Comparison of ENCODE assay signal across 31 cellular contexts in the genomic region with DNA sequence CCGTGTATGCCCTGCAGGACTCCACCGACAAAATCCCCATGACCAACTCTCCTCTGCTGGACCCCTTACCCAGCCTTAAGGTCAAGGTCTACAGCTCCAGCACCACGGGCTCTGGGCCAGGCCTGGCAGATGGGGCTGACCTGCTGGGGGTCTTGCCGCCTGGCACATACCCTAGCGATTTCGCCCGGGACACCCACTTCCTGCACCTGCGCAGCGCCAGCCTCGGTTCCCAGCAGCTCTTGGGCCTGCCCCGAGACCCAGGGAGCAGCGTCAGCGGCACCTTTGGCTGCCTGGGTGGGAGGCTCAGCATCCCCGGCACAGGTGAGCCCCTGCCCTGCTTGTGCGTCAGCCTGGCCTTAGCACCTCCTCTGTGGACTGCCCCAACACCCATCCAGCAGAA.
"Had no signal": no experiment of that assay in that cellular context is flagged by ENCODE, and none has a peak within 500 bp of the region (broad histone marks: within the 10 kb centered on the region; RNA-seq: fewer than 3 reads in every experiment).

No MANE protein-coding gene starts in this region.

- H3K9me3 ChIP-seq: adrenal gland, body of pancreas, colonic mucosa, esophagus squamous epithelium, gastroesophageal sphincter had no signal

- FAIRE-seq: endometrium, endothelial cell of umbilical vein had no signal

- H3K27me3 ChIP-seq: adrenal gland, body of pancreas, colonic mucosa, esophagus squamous epithelium, gastroesophageal sphincter had no signal

- H3K27ac ChIP-seq: adrenal gland, body of pancreas, colonic mucosa, epithelial cell of prostate, esophagus squamous epithelium, gastroesophageal sphincter, WERI-Rb-1 had no signal

- H3K36me3 ChIP-seq: colonic mucosa had no signal

- H3K4me3 ChIP-seq: adrenal gland, body of pancreas, colonic mucosa, esophagus squamous epithelium, gastroesophageal sphincter had no signal

- ATAC-seq: activated CD4-positive, CD25-positive, alpha-beta regulatory T cell treated with anti-CD3 and anti-CD28 coated beads, Interleukin-2, amount 50 U/mL, for 24 hours; activated CD8-positive, alpha-beta memory T cell treated with anti-CD3 and anti-CD28 coated beads, Interleukin-2, amount 10 ng/mL, durations not matched to agents 7 days and 5 days; activated CD8-positive, alpha-beta T cell treated with anti-CD3 and anti-CD28 coated beads, Interleukin-2, amount 10 ng/mL, durations not matched to agents 7 days and 5 days; activated naive CD8-positive, alpha-beta T cell treated with anti-CD3 and anti-CD28 coated beads, Interleukin-2, amount 50 U/mL, for 24 hours; body of pancreas; gastroesophageal sphincter; T-helper 17 cell had no signal

- H3K4me1 ChIP-seq: adrenal gland, colonic mucosa, gastroesophageal sphincter had no signal

- DNase-seq: activated B cell treated with CpG ODN at 0.5 μM for 24 hours; activated CD4-positive, alpha-beta memory T cell treated with anti-CD3 and anti-CD28 coated beads for 36 hours; activated CD4-positive, alpha-beta T cell treated with anti-CD3 and anti-CD28 coated beads for 48 hours; activated CD8-positive, alpha-beta memory T cell treated with anti-CD3 and anti-CD28 coated beads, Interleukin-2, amount 10 ng/mL, durations not matched to agents 7 days and 5 days; activated CD8-positive, alpha-beta memory T cell treated with anti-CD3 and anti-CD28 coated beads, Interleukin-2, amount 50 U/mL, for 4 hours; activated CD8-positive, alpha-beta T cell treated with anti-CD3 and anti-CD28 coated beads, Interleukin-2, amount 10 ng/mL, durations not matched to agents 7 days and 5 days; activated effector memory CD4-positive, alpha-beta T cell treated with anti-CD3 and anti-CD28 coated beads, Interleukin-2, amount 50 U/mL, for 16 hours; activated naive CD4-positive, alpha-beta T cell treated with anti-CD3 and anti-CD28 coated beads for 36 hours; activated naive CD8-positive, alpha-beta T cell treated with anti-CD3 and anti-CD28 coated beads for 36 hours; activated naive CD8-positive, alpha-beta T cell treated with anti-CD3 and anti-CD28 coated beads, Interleukin-2, amount 50 U/mL, for 24 hours; activated T-cell treated with anti-CD3 and anti-CD28 coated beads, Interleukin-2, amount 50 U/mL, for 1 hour; activated T-cell treated with anti-CD3 and anti-CD28 coated beads, Interleukin-2, amount 50 U/mL, for 48 hours; adrenal gland; amygdala; aorta; body of pancreas; central memory CD4-positive, alpha-beta T cell; cerebellar nuclear complex; colonic mucosa; effector CD8-positive, alpha-beta T cell; esophagus squamous epithelium; foreskin melanocyte; T-helper 1 cell; T-helper 17 cell; T1000; WERI-Rb-1 had no signal
